In genomic region chr1:234961468-234962339, GRCh38 we compare ENCODE assay signal across 8 cellular contexts.
DNase-seq lines count a peak whose midpoint lies in the region; ATAC-seq, FAIRE-seq and TF ChIP-seq lines count a peak whose summit lies in the region.

No MANE protein-coding gene starts in this region.

- ATAC-seq in Right ventricle myocardium inferior (peak; percentile 48), body of pancreas (peak; percentile 39), GM21576 (IDR thresholded peaks at IDR 0.05; ENCODE audit: unreplicated experiment) (no peak)

- peak overlapping the region; percentile 24 for H4K8ac ChIP-seq in mesenchymal stem cell (ENCODE audit: low read length)

- peak overlapping the region; percentile 71 for H4K91ac ChIP-seq in mesenchymal stem cell (ENCODE audit: low read length)

- H3K18ac ChIP-seq in mesenchymal stem cell (ENCODE audit: low read depth in 1 of 2, low read length in 2 of 2) = peak overlapping the region; percentile 63 to 85

- H3K36me3 ChIP-seq in body of pancreas (replicated peaks in 1 of 2; ENCODE audit: insufficient read depth in 1 of 2, low read depth in 2 of 2) = no peaks in the 10 kb centered on the region
- no peaks in the 10 kb centered on the region for H3K36me3 ChIP-seq in mesenchymal stem cell (ENCODE audit: control insufficient read depth in 1 of 2, insufficient read depth in 2 of 2, low read depth in 1 of 2, low read length in 2 of 2)

- H2BK5ac ChIP-seq in mesenchymal stem cell (ENCODE audit: low read depth, low read length, poor library complexity, severe bottlenecking) = peak overlapping the region; percentile 75

- no peak overlapping the region for H2AFZ ChIP-seq in mesenchymal stem cell (ENCODE audit: low read depth, low read length)

- peak overlapping the region; percentile 2 for H2AK5ac ChIP-seq in mesenchymal stem cell (ENCODE audit: low read length, severe bottlenecking)

- no peak overlapping the region for H3K23ac ChIP-seq in mesenchymal stem cell (ENCODE audit: low read length in 2 of 2)

- H3K9me3 ChIP-seq in body of pancreas = no peaks in the 10 kb centered on the region
- no peaks in the 10 kb centered on the region for H3K9me3 ChIP-seq in mesenchymal stem cell (ENCODE audit: control insufficient read depth, low read length)

- peak overlapping the region; percentile 87 to 96 (median 94) for H3K27ac ChIP-seq in body of pancreas
- peak overlapping the region; percentile 98 for H3K27ac ChIP-seq in mesenchymal stem cell (ENCODE audit: low read length, poor library complexity, severe bottlenecking)

- H3K4me3 ChIP-seq in body of pancreas (no peak overlapping the region), mesenchymal stem cell (ENCODE audit: insufficient read depth in 1 of 2, low read depth in 1 of 2, low read length in 2 of 2) (peak overlapping the region in 1 of 2 experiments; percentile 70)

- H3K4ac ChIP-seq in mesenchymal stem cell (ENCODE audit: low read depth in 1 of 2, low read length in 2 of 2) = peak overlapping the region; percentile 37 to 69

- H3K4me1 ChIP-seq in body of pancreas (peaks cover 86% of the 10 kb centered on the region), mesenchymal stem cell (ENCODE audit: control insufficient read depth, insufficient read depth, low read depth, low read length) (peaks cover 43% of the 10 kb centered on the region)

- WGBS in body of pancreas, 2 donors = 39 to 41% methylated on average over 7 to 9 of the region's 9 CpGs
- WGBS in mesenchymal stem cell = 79% methylated on average over 9 of the region's 9 CpGs

- H3K79me1 ChIP-seq in mesenchymal stem cell (replicated peaks; ENCODE audit: low read length, poor library complexity, severe bottlenecking) = peaks cover 2% of the 10 kb centered on the region

- H2BK15ac ChIP-seq in mesenchymal stem cell (ENCODE audit: low read depth, poor library complexity, severe bottlenecking) = no peak overlapping the region

- H3K4me2 ChIP-seq in mesenchymal stem cell (ENCODE audit: low read length, poor library complexity, severe bottlenecking) = peak overlapping the region; percentile 15

- peak overlapping the region; percentile 92 for H3K9ac ChIP-seq in mesenchymal stem cell (ENCODE audit: low read length)

- H3K14ac ChIP-seq in mesenchymal stem cell (ENCODE audit: low read length in 2 of 2) = peak overlapping the region in 1 of 2 experiments; percentile 46

- H3K27me3 ChIP-seq in body of pancreas = no peaks in the 10 kb centered on the region
- no peaks in the 10 kb centered on the region for H3K27me3 ChIP-seq in mesenchymal stem cell (ENCODE audit: control insufficient read depth in 1 of 2, insufficient read depth in 1 of 2, low read length in 2 of 2)

- no peak for DNase-seq in Right ventricle myocardium inferior (ENCODE audit: missing footprints)
- DNase-seq in cardiac septum (ENCODE audit: low spot score) = no peak
- DNase-seq in M059J (ENCODE audit: low read depth) = peak; percentile 97
- peak in 3 of 4 donors; percentile 44 to 78 (median 47) for DNase-seq in body of pancreas
- peak; percentile 92 for DNase-seq in mesenchymal stem cell
- peak; percentile 52 for DNase-seq in urothelium cell line (ENCODE audit: low spot score)
- DNase-seq in OCI-M2 (lab: John Stamatoyannopoulos, UW; ENCODE audit: unreplicated experiment) = no peak

- intact Hi-C loops in Right ventricle myocardium inferior (cut with DNase I) (loop anchor here (5.0 kb wide), 1 partner anchor 34 kb away; no protein-coding TSS in a partner anchor), cardiac septum (cut with DNase I) (loop anchor here (5.0 kb wide), 2 partner anchors 44 to 349 kb away; partner anchors contain the start of gene IRF2BP2), body of pancreas (cut with DNase I) (no loop called here)

- peak overlapping the region; percentile 3 for H2BK120ac ChIP-seq in mesenchymal stem cell (ENCODE audit: low read depth, low read length)

- H2BK12ac ChIP-seq in mesenchymal stem cell (ENCODE audit: low read length in 2 of 2) = peak overlapping the region; percentile 88 to 91

- peak; percentile 30 for FAIRE-seq in urothelium cell line (lab: Jason Lieb, UNC)

- no peak for TF ChIP-seq CTCF in body of pancreas (IDR thresholded peaks at IDR 0.05)

- peak in 2 of 3 donors; percentile 29 to 34 for TF ChIP-seq POLR2A in body of pancreas (IDR thresholded peaks at IDR 0.05)

Comparison
In these comparisons a context has a peak if more than half of its experiments do, and no peak if none do; other contexts are left out.
1. DNase-seq: peak in M059J (single experiment), body of pancreas (3 of 4), mesenchymal stem cell (single experiment) and urothelium cell line (single experiment); none in Right ventricle myocardium inferior (single experiment), cardiac septum (single experiment) and OCI-M2 (single experiment).